In genomic region chr18:79371536-79372210, GRCh38 we compare ENCODE assay signal across 11 cellular contexts. TPM values are rescaled to one million over a fixed set of nuclear protein-coding genes. Genes with fewer than 3 reads are reported as not detected.
DNase-seq lines count a peak whose midpoint lies in the region; ATAC-seq and TF ChIP-seq lines count a peak whose summit lies in the region.
"Had no signal": no experiment of that assay in that cellular context is flagged by ENCODE, and none has a peak within 500 bp of the region (broad histone marks: within the 10 kb centered on the region; RNA-seq: fewer than 3 reads in every experiment).

No MANE protein-coding gene starts in this region.

- no peak overlapping the region for H3K27ac ChIP-seq in CD8-positive, alpha-beta memory T cell (ENCODE audit: low read depth, low read length)
- H3K27ac ChIP-seq: breast epithelium, sigmoid colon had no signal

- H3K4me1 ChIP-seq in CD8-positive, alpha-beta memory T cell (ENCODE audit: insufficient read depth, low read length), result peaks cover 24% of the 10 kb centered on the region
- H3K4me1 ChIP-seq: breast epithelium, sigmoid colon had no signal

- H3K27me3 Mint-ChIP-seq in CD8-positive, alpha-beta memory T cell, result no peaks in the 10 kb centered on the region
- no peaks in the 10 kb centered on the region for H3K27me3 Mint-ChIP-seq in T-helper 2 cell treated with Interferon-gamma antibody and Interleukin-4, amounts not matched to agents 5 μg/mL and 100 μg/mL, for 36 hours (ENCODE audit: low read depth)
- no peaks in the 10 kb centered on the region for H3K27me3 Mint-ChIP-seq in mesothelial cell of epicardium (ENCODE audit: low read depth)

- POLR2A ChIA-PET in CD8-positive, alpha-beta memory T cell (lab: Charles Lee), result no interaction called here

- no peaks in the 10 kb centered on the region for H3K36me3 ChIP-seq in CD8-positive, alpha-beta memory T cell (ENCODE audit: insufficient read depth, low read length)
- H3K36me3 ChIP-seq: breast epithelium had no signal

- peaks cover 0 to 42% (median 6%) of the 10 kb centered on the region in 3 donors for H3K36me3 Mint-ChIP-seq in CD8-positive, alpha-beta memory T cell
- H3K36me3 Mint-ChIP-seq in T-helper 2 cell treated with Interferon-gamma antibody and Interleukin-4, amounts not matched to agents 5 μg/mL and 100 μg/mL, for 36 hours (ENCODE audit: low read depth), result peaks cover 4% of the 10 kb centered on the region
- peaks cover 19% of the 10 kb centered on the region for H3K36me3 Mint-ChIP-seq in mesothelial cell of epicardium

- no peak overlapping the region for H3K4me3 ChIP-seq in CD8-positive, alpha-beta memory T cell (ENCODE audit: low read length)
- H3K4me3 ChIP-seq: breast epithelium, sigmoid colon had no signal

- CTCF ChIA-PET in CD8-positive, alpha-beta memory T cell (lab: Charles Lee), result interaction anchor here (1.0 kb wide), 1 partner anchor 8 kb away, joined by 3 read pairs; no protein-coding TSS in a partner anchor

- peak; percentile 31 for ATAC-seq in GM19463 (IDR thresholded peaks at IDR 0.05; ENCODE audit: unreplicated experiment)

- H3K4me3 Mint-ChIP-seq in CD8-positive, alpha-beta memory T cell, result peak overlapping the region in 2 of 7 donors; percentile 18 to 52
- no peak overlapping the region for H3K4me3 Mint-ChIP-seq in T-helper 2 cell treated with Interferon-gamma antibody and Interleukin-4, amounts not matched to agents 5 μg/mL and 100 μg/mL, for 36 hours
- H3K4me3 Mint-ChIP-seq in mesothelial cell of epicardium, result no peak overlapping the region

- no peak for TF ChIP-seq CTCF in mesothelial cell of epicardium (IDR thresholded peaks at IDR 0.05; ENCODE audit: unreplicated experiment)

- peak overlapping the region; percentile 43 to 86 (median 62) for H3K27ac Mint-ChIP-seq in CD8-positive, alpha-beta memory T cell
- peak overlapping the region; percentile 37 for H3K27ac Mint-ChIP-seq in T-helper 2 cell treated with Interferon-gamma antibody and Interleukin-4, amounts not matched to agents 5 μg/mL and 100 μg/mL, for 36 hours
- peak overlapping the region; percentile 53 for H3K27ac Mint-ChIP-seq in mesothelial cell of epicardium

- H3K9me3 Mint-ChIP-seq in CD8-positive, alpha-beta memory T cell, result no peaks in the 10 kb centered on the region
- no peaks in the 10 kb centered on the region for H3K9me3 Mint-ChIP-seq in T-helper 2 cell treated with Interferon-gamma antibody and Interleukin-4, amounts not matched to agents 5 μg/mL and 100 μg/mL, for 36 hours
- H3K9me3 Mint-ChIP-seq in mesothelial cell of epicardium, result no peaks in the 10 kb centered on the region

- no peak for DNase-seq in CD8-positive, alpha-beta memory T cell
- no peak for DNase-seq in T-helper 2 cell treated with Interferon-gamma antibody and Interleukin-4, amounts not matched to agents 5 μg/mL and 100 μg/mL, for 36 hours (ENCODE audit: low spot score)
- DNase-seq in mesothelial cell of epicardium (ENCODE audit: low spot score in 2 of 2, unreplicated experiment in 2 of 2) (no peak), UCSD-AML1 (lab: John Stamatoyannopoulos, UW; ENCODE audit: unreplicated experiment) (no peak), H4 (ENCODE audit: low spot score) (no peak), DMS 273 treated with DMSO at 0.1 percent for 48 hours (lab: John Stamatoyannopoulos, UW) (no peak)
- DNase-seq: MM.1S, NCI-H2227 treated with DMSO at 0.1 percent for 48 hours, sigmoid colon had no signal

- H3K4me1 Mint-ChIP-seq in CD8-positive, alpha-beta memory T cell, result peaks cover 26 to 33% (median 30%) of the 10 kb centered on the region in 3 donors
- H3K4me1 Mint-ChIP-seq in T-helper 2 cell treated with Interferon-gamma antibody and Interleukin-4, amounts not matched to agents 5 μg/mL and 100 μg/mL, for 36 hours (ENCODE audit: low read depth), result peaks cover 14% of the 10 kb centered on the region
- peaks cover 6% of the 10 kb centered on the region for H3K4me1 Mint-ChIP-seq in mesothelial cell of epicardium

- no peaks in the 10 kb centered on the region for H3K27me3 ChIP-seq in CD8-positive, alpha-beta memory T cell (ENCODE audit: insufficient read depth, low read length, poor library complexity, severe bottlenecking)
- H3K27me3 ChIP-seq: breast epithelium, sigmoid colon had no signal

- H3K9me3 ChIP-seq in CD8-positive, alpha-beta memory T cell (ENCODE audit: low read length), result no peaks in the 10 kb centered on the region
- H3K9me3 ChIP-seq: breast epithelium, sigmoid colon had no signal

RNA-seq across cellular contexts. Expression of gene NFATC1, which starts 24.1 kb away (rescaled TPM):
- 10 to 100 TPM; 45.9 to 46.7 TPM for total RNA-seq in CD8-positive, alpha-beta memory T cell
- 36.7 TPM for polyA plus RNA-seq in CD8-positive, alpha-beta memory T cell
- total RNA-seq in mesothelial cell of epicardium, result 13.4 to 17.5 TPM (median 13.4 TPM) in 3 replicates
- 3.2 and 4.3 TPM in 2 replicates for total RNA-seq in H4 (2014; rRNA removed; shearing (Covaris generic))
